Comparison of ENCODE assay signal across 8 cellular contexts in genomic region chr1:156804572-156805243, GRCh38. TPM values are rescaled to one million over a fixed set of nuclear protein-coding genes. Genes with fewer than 3 reads are reported as not detected.
A peak's percentile ranks its signal among the peaks of the same experiment; 100 is the strongest.
DNase-seq lines count a peak whose midpoint lies in the region; ATAC-seq and TF ChIP-seq lines count a peak whose summit lies in the region.

No MANE protein-coding gene starts in this region.

- H3K27me3 Mint-ChIP-seq in CD8-positive, alpha-beta memory T cell, result no peaks in the 10 kb centered on the region

- no peak overlapping the region for H3K4me3 Mint-ChIP-seq in CD8-positive, alpha-beta memory T cell

- POLR2A ChIA-PET in CD8-positive, alpha-beta memory T cell (lab: Charles Lee), result interaction anchor here (1.4 kb wide), 1 partner anchor 56 kb away, joined by 3 read pairs; the partner anchor contains the start of gene NTRK1

- H3K36me3 ChIP-seq in CD8-positive, alpha-beta memory T cell (ENCODE audit: insufficient read depth, low read length), result peaks cover 20% of the 10 kb centered on the region
- peaks cover 74% of the 10 kb centered on the region for H3K36me3 ChIP-seq in WERI-Rb-1

- no peaks in the 10 kb centered on the region for H3K27me3 ChIP-seq in CD8-positive, alpha-beta memory T cell (ENCODE audit: insufficient read depth, low read length, poor library complexity, severe bottlenecking)
- no peaks in the 10 kb centered on the region for H3K27me3 ChIP-seq in WERI-Rb-1 (ENCODE audit: insufficient read depth, low read depth, severe bottlenecking)

- ATAC-seq in GM18873 (IDR thresholded peaks at IDR 0.05; ENCODE audit: low FRiP score, unreplicated experiment), result no peak
- ATAC-seq in GM19397 (IDR thresholded peaks at IDR 0.05; ENCODE audit: unreplicated experiment), result no peak

- peak overlapping the region; percentile 16 for H3K27ac ChIP-seq in CD8-positive, alpha-beta memory T cell (ENCODE audit: low read depth, low read length)
- H3K27ac ChIP-seq in WERI-Rb-1, result peak overlapping the region; percentile 96

- H3K9me3 Mint-ChIP-seq in CD8-positive, alpha-beta memory T cell, result no peaks in the 10 kb centered on the region

- no peak overlapping the region for H3K4me3 ChIP-seq in CD8-positive, alpha-beta memory T cell (ENCODE audit: low read length)
- H3K4me3 ChIP-seq in WERI-Rb-1 (ENCODE audit: low read depth, low read length), result no peak overlapping the region

- no peak for DNase-seq in CD8-positive, alpha-beta memory T cell
- DNase-seq in NCI-H187 treated with DMSO at 0.1 percent for 48 hours (lab: John Stamatoyannopoulos, UW) (peak; percentile 97), WERI-Rb-1 (peak; percentile 99), mesenteric fat pad (ENCODE audit: low spot score) (peak; percentile 51), DMS114 treated with DMSO at 0.1 percent for 48 hours (lab: John Stamatoyannopoulos, UW; ENCODE audit: unreplicated experiment) (no peak)
- no peak for DNase-seq in stimulated activated CD4-positive, alpha-beta T cell treated with anti-CD3 and anti-CD28 coated beads, Interleukin-12 subunit alpha, Interleukin-12 subunit beta, amount 100 ng/mL, for 4 hours

- H3K4me1 Mint-ChIP-seq in CD8-positive, alpha-beta memory T cell, result peaks cover 47 to 67% (median 53%) of the 10 kb centered on the region in 3 donors

- peaks cover 15% of the 10 kb centered on the region for H3K4me1 ChIP-seq in CD8-positive, alpha-beta memory T cell (ENCODE audit: insufficient read depth, low read length)

- H3K36me3 Mint-ChIP-seq in CD8-positive, alpha-beta memory T cell, result peaks cover 0 to 64% (median 10%) of the 10 kb centered on the region in 3 donors

- no peaks in the 10 kb centered on the region for H3K9me3 ChIP-seq in CD8-positive, alpha-beta memory T cell (ENCODE audit: low read length)
- no peaks in the 10 kb centered on the region for H3K9me3 ChIP-seq in WERI-Rb-1 (ENCODE audit: severe bottlenecking)

- H3K27ac Mint-ChIP-seq in CD8-positive, alpha-beta memory T cell, result peak overlapping the region; percentile 54 to 89 (median 82)

- no peak for TF ChIP-seq CTCF in WERI-Rb-1 (IDR thresholded peaks at IDR 0.05; ENCODE audit: low read depth, low read length)

- CTCF ChIA-PET in CD8-positive, alpha-beta memory T cell (lab: Charles Lee), result interaction anchor here (1.0 kb wide), 2 partner anchors 34 to 56 kb away, joined by 3 to 6 read pairs; partner anchors contain the start of gene NTRK1

RNA-seq across cellular contexts. Expression of gene SH2D2A, which starts 11.9 kb away (rescaled TPM):
- 100 to 1,000 TPM; 163 to 170 TPM for total RNA-seq in CD8-positive, alpha-beta memory T cell
- polyA plus RNA-seq in CD8-positive, alpha-beta memory T cell, result 62.1 TPM
- 4.7 TPM for total RNA-seq in mesenteric fat pad

RNA-seq across cellular contexts. Expression of gene PRCC, which starts 37.4 kb away (rescaled TPM):
- total RNA-seq in CD8-positive, alpha-beta memory T cell, result 100 to 1,000 TPM; 106 to 111 TPM
- 45.9 TPM for polyA plus RNA-seq in CD8-positive, alpha-beta memory T cell
- 64.4 TPM for total RNA-seq in mesenteric fat pad

RNA-seq across cellular contexts. Expression of gene HDGF, which starts 53.2 kb away (rescaled TPM):
- total RNA-seq in CD8-positive, alpha-beta memory T cell, result 100 to 1,000 TPM; 297 to 299 TPM
- polyA plus RNA-seq in CD8-positive, alpha-beta memory T cell, result 46.0 TPM
- 154 TPM for total RNA-seq in mesenteric fat pad

RNA-seq across cellular contexts. Expression of gene INSRR, which starts 54.2 kb away (rescaled TPM):
- under 1 TPM in 1 of 2 experiments, not detected in 1; 0.07 TPM for total RNA-seq in CD8-positive, alpha-beta memory T cell
- not detected for polyA plus RNA-seq in CD8-positive, alpha-beta memory T cell
- total RNA-seq in mesenteric fat pad, result 0.10 TPM

RNA-seq across cellular contexts. Expression of gene NTRK1, which starts 56.0 kb away (rescaled TPM):
- 1 to 10 TPM; 2.9 to 3.0 TPM for total RNA-seq in CD8-positive, alpha-beta memory T cell
- not detected for polyA plus RNA-seq in CD8-positive, alpha-beta memory T cell
- total RNA-seq in mesenteric fat pad, result 1.8 TPM

Comparison
In these comparisons a context has a peak if more than half of its experiments do, and no peak if none do; other contexts are left out.
1. DNase-seq: peak in NCI-H187 treated with DMSO at 0.1 percent for 48 hours (single experiment), WERI-Rb-1 (single experiment) and mesenteric fat pad (single experiment); none in CD8-positive, alpha-beta memory T cell (0 of 5), stimulated activated CD4-positive, alpha-beta T cell treated with anti-CD3 and anti-CD28 coated beads, Interleukin-12 subunit alpha, Interleukin-12 subunit beta, amount 100 ng/mL, for 4 hours (single experiment) and DMS114 treated with DMSO at 0.1 percent for 48 hours (single experiment).
2. RNA of gene SH2D2A, which starts 11.9 kb away (total RNA-seq): 163 to 170 TPM in CD8-positive, alpha-beta memory T cell; 4.7 TPM in mesenteric fat pad (single experiment); every median in the first group is over 10 times any median in the second.